In the genomic region with DNA sequence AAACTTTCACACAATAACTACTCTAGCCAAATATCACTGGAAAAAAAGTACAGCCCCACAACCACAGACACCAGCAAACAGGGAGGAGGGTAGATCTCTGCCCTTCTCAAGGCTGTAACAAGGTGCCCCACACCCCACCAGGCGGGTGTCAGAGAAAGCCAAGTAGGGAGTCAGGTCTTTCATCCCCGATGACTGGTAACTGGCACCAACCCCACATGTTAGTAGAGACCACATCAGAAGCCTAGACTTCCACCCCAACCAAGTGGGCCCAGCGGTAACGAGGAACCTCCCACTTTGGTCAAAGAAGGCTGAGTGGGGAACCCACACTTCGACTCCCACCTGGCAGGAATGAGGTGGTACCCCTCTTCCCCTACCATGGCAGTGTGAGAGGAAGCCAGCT, we compare ENCODE assay signal across 12 cellular contexts. TPM values are rescaled to one million over a fixed set of nuclear protein-coding genes. Genes with fewer than 3 reads are reported as not detected.
DNase-seq lines count a peak whose midpoint lies in the region; ATAC-seq and TF ChIP-seq lines count a peak whose summit lies in the region.
"Had no signal": no experiment of that assay in that cellular context is flagged by ENCODE, and none has a peak within 500 bp of the region (broad histone marks: within the 10 kb centered on the region; RNA-seq: fewer than 3 reads in every experiment).

No MANE protein-coding gene starts in this region.

- H3K27me3 ChIP-seq in gastroesophageal sphincter: no peaks in the 10 kb centered on the region
- H3K27me3 ChIP-seq: SJCRH30 had no signal

- no peaks in the 10 kb centered on the region for H3K9me3 ChIP-seq in T-helper 17 cell (ENCODE audit: control insufficient read depth, low read length, poor library complexity, severe bottlenecking)
- no peaks in the 10 kb centered on the region for H3K9me3 ChIP-seq in gastroesophageal sphincter
- H3K9me3 ChIP-seq: SJCRH30 had no signal

- POLR2A ChIA-PET in RWPE1 (lab: Yijun Ruan, JAX; ENCODE audit: low non-redundant PET): no interaction called here

- WGBS in gastroesophageal sphincter (ENCODE audit: low coverage in 1 of 2), 2 donors: 90% methylated on average over 2 of the region's 5 CpGs; no CpG with 5 or more reads in 1 of the 2 donors

- CTCF ChIA-PET in RWPE1 (lab: Yijun Ruan, JAX): interaction anchor here (0.6 kb wide), 1 partner anchor 20 kb away, joined by 3 read pairs; no protein-coding TSS in a partner anchor

- ATAC-seq in T-helper 17 cell (peak; percentile 73), gastroesophageal sphincter (no peak), Right ventricle myocardium superior (ENCODE audit: poor library complexity) (no peak)

- no peak overlapping the region for H3K27ac ChIP-seq in gastroesophageal sphincter
- no peak overlapping the region for H3K27ac ChIP-seq in RWPE1
- H3K27ac ChIP-seq: SJCRH30 had no signal

- intact Hi-C loops in Right ventricle myocardium superior (cut with DNase I): no loop called here

- H3K27ac Mint-ChIP-seq in T-helper 17 cell (no peak overlapping the region), endothelial cell (ENCODE audit: unreplicated experiment) (peak overlapping the region; percentile 95)

- no peak overlapping the region for H3K4me3 ChIP-seq in gastroesophageal sphincter
- H3K4me3 ChIP-seq: SJCRH30 had no signal

- TF ChIP-seq CTCF in endothelial cell (IDR thresholded peaks at IDR 0.05; ENCODE audit: unreplicated experiment): no peak
- no peak for TF ChIP-seq CTCF in gastroesophageal sphincter (IDR thresholded peaks at IDR 0.05)
- TF ChIP-seq CTCF in RWPE1 (conservative IDR thresholded peaks at IDR 0.05; ENCODE audit: low read depth): no peak

- no peak overlapping the region for H3K4me3 Mint-ChIP-seq in T-helper 17 cell
- H3K4me3 Mint-ChIP-seq in endothelial cell (ENCODE audit: unreplicated experiment): peak overlapping the region; percentile 21

- no peak for TF ChIP-seq POLR2A in gastroesophageal sphincter (IDR thresholded peaks at IDR 0.05)

- no peak for TF ChIP-seq EP300 in gastroesophageal sphincter (IDR thresholded peaks at IDR 0.05)

- no peaks in the 10 kb centered on the region for H3K9me3 Mint-ChIP-seq in endothelial cell (ENCODE audit: unreplicated experiment)

- DNase-seq in T-helper 17 cell (no peak), activated T-cell treated with anti-CD3 and anti-CD28 coated beads for 1 hour (ENCODE audit: low read depth) (peak; percentile 3), endothelial cell (ENCODE audit: low spot score) (peak; percentile 5), RWPE1 (ENCODE audit: low spot score) (no peak), Right ventricle myocardium superior (no peak), ureter (ENCODE audit: low spot score) (no peak)
- DNase-seq in stimulated activated CD8-positive, alpha-beta memory T cell treated with anti-CD3 and anti-CD28 coated beads, Interleukin-4, amount 100 ng/mL, for 4 hours (ENCODE audit: low read depth in 2 of 2, low spot score in 1 of 2): peak; percentile 6 to 19
- DNase-seq: Calu3, islet precursor cell, MV-4-11, SJCRH30 had no signal

- H3K4me1 Mint-ChIP-seq in T-helper 17 cell (peaks cover 8% of the 10 kb centered on the region), endothelial cell (ENCODE audit: unreplicated experiment) (peaks cover 8% of the 10 kb centered on the region)

- H3K27me3 Mint-ChIP-seq in T-helper 17 cell: no peaks in the 10 kb centered on the region
- H3K27me3 Mint-ChIP-seq in endothelial cell (ENCODE audit: unreplicated experiment): no peaks in the 10 kb centered on the region

- H3K36me3 Mint-ChIP-seq in T-helper 17 cell (ENCODE audit: low read depth) (peaks cover 3% of the 10 kb centered on the region), endothelial cell (ENCODE audit: low read depth, unreplicated experiment) (peaks cover 3% of the 10 kb centered on the region)

- H3K36me3 ChIP-seq in gastroesophageal sphincter: peaks cover 0 to 11% of the 10 kb centered on the region in 2 donors

- no peaks in the 10 kb centered on the region for H3K4me1 ChIP-seq in gastroesophageal sphincter
- H3K4me1 ChIP-seq: SJCRH30 had no signal

RNA-seq across cellular contexts. Expression of a gene that starts 16.4 kb away (rescaled TPM):
- total RNA-seq in T-helper 17 cell (10 to 100 TPM; 12.2 to 13.6 TPM), endothelial cell (ENCODE audit: unreplicated experiment) (24.7 TPM), gastroesophageal sphincter (10 to 100 TPM; 17.9 to 29.0 (median 26.0) TPM), Right ventricle myocardium superior (6.7 TPM), ureter (43.6 TPM)

RNA-seq across cellular contexts. Expression of a gene that starts 48.3 kb away (rescaled TPM):
- total RNA-seq in T-helper 17 cell (1 to 10 TPM; 3.9 to 4.1 TPM), endothelial cell (ENCODE audit: unreplicated experiment) (14.5 TPM), gastroesophageal sphincter (1 to 10 TPM in 3 of 4 donors, under 1 TPM in 1; 0.85 to 3.0 (median 2.1) TPM), Right ventricle myocardium superior (2.0 TPM), ureter (4.4 TPM)

Comparison
In these comparisons a context has a peak if more than half of its experiments do, and no peak if none do; other contexts are left out.
1. DNase-seq: peak in activated T-cell treated with anti-CD3 and anti-CD28 coated beads for 1 hour (single experiment), endothelial cell (single experiment) and stimulated activated CD8-positive, alpha-beta memory T cell treated with anti-CD3 and anti-CD28 coated beads, Interleukin-4, amount 100 ng/mL, for 4 hours (2 of 2); none in T-helper 17 cell (0 of 3), RWPE1 (single experiment), Right ventricle myocardium superior (single experiment) and ureter (single experiment).